Comparison of ENCODE assay signal across 8 cellular contexts in genomic region chr22:19478086-19478392, GRCh38. TPM values are rescaled to one million over a fixed set of nuclear protein-coding genes. Genes with fewer than 3 reads are reported as not detected.
A peak's percentile ranks its signal among the peaks of the same experiment; 100 is the strongest.
DNase-seq lines count a peak whose midpoint lies in the region; ATAC-seq and TF ChIP-seq lines count a peak whose summit lies in the region.

No MANE protein-coding gene starts in this region.

- peaks cover 29% of the 10 kb centered on the region for H3K36me3 ChIP-seq in BE2C

- H3K27ac ChIP-seq in dorsolateral prefrontal cortex, result peak overlapping the region in 3 of 59 donors; percentile 100

- peak overlapping the region; percentile 82 for H3K4me3 ChIP-seq in BE2C (ENCODE audit: low read depth, low read length)
- peak overlapping the region; percentile 92 for H3K4me3 ChIP-seq in LNCaP clone FGC (ENCODE audit: low read depth, low read length)
- H3K4me3 ChIP-seq in dorsolateral prefrontal cortex, result peak overlapping the region; percentile 74 to 100 (median 92)

- peaks cover 34% of the 10 kb centered on the region for H3K4me1 Mint-ChIP-seq in nephron

- H3K27me3 ChIP-seq in BE2C (no peaks in the 10 kb centered on the region), dorsolateral prefrontal cortex (no peaks in the 10 kb centered on the region)

- H3K27me3 Mint-ChIP-seq in nephron (ENCODE audit: low read depth), result no peaks in the 10 kb centered on the region

- DNase-seq in BE2C, result no peak
- DNase-seq in LNCaP clone FGC (ENCODE audit: low read depth), result no peak
- no peak for DNase-seq in dorsolateral prefrontal cortex
- DNase-seq in H4 (ENCODE audit: low spot score), result no peak
- DNase-seq in NCI-H187 (lab: John Stamatoyannopoulos, UW), result no peak
- no peak for DNase-seq in NCI-H2029 treated with DMSO at 0.1 percent for 48 hours (lab: John Stamatoyannopoulos, UW)

- peak overlapping the region; percentile 88 to 98 (median 91) for H3K4me3 Mint-ChIP-seq in nephron

- H3K27ac Mint-ChIP-seq in nephron, result peak overlapping the region; percentile 86 to 100 (median 99)

- no peaks in the 10 kb centered on the region for H3K9me3 Mint-ChIP-seq in nephron

- peaks cover 9% of the 10 kb centered on the region for H3K36me3 Mint-ChIP-seq in nephron (ENCODE audit: low read depth)

- TF ChIP-seq CTCF in BE2C (IDR thresholded peaks at IDR 0.05; ENCODE audit: low read depth, low read length) (no peak), LNCaP clone FGC (IDR thresholded peaks at IDR 0.05; ENCODE audit: control insufficient read depth, extremely low read depth, insufficient read depth) (no peak), dorsolateral prefrontal cortex (IDR thresholded peaks at IDR 0.05 in 54 of 56, conservative IDR thresholded peaks at IDR 0.05 in 2 of 56; ENCODE audit: low read depth in 1 of 56, partially characterized antibody in 56 of 56) (no peak), nephron (IDR thresholded peaks at IDR 0.05; ENCODE audit: unreplicated experiment in 3 of 3) (no peak)

- no peaks in the 10 kb centered on the region for H3K4me1 ChIP-seq in BE2C

- H3K9me3 ChIP-seq in BE2C, result no peaks in the 10 kb centered on the region

- intact Hi-C loops in dorsolateral prefrontal cortex (cut with DNase I), result loop anchor here (5.0 to 10.0 kb wide), 4 partner anchors 46 to 333 kb away; partner anchors contain the start of genes ESS2 (in 1 of the 2), HIRA (in 1 of the 2), MRPL40 (in 1 of the 2) and SEPTIN5 (in 1 of the 2)

- no peak for ATAC-seq in HG03175 (IDR thresholded peaks at IDR 0.05; ENCODE audit: unreplicated experiment)

RNA-seq across cellular contexts. Expression of gene UFD1, which starts 1.0 kb away (rescaled TPM):
- 105 TPM for polyA plus RNA-seq in BE2C (2012; ENCODE audit: insufficient read depth, insufficient read length, low read depth)
- total RNA-seq in dorsolateral prefrontal cortex, result 10 to 100 TPM; 26.9 to 61.3 (median 37.7) TPM
- 55.6 and 71.1 TPM in 2 replicates for total RNA-seq in H4 (2014; rRNA removed; shearing (Covaris generic))

RNA-seq across cellular contexts. Expression of gene CDC45, which starts 1.7 kb away (rescaled TPM):
- 7.1 TPM for polyA plus RNA-seq in BE2C (2012; ENCODE audit: insufficient read depth, insufficient read length, low read depth)
- total RNA-seq in dorsolateral prefrontal cortex, result 1 to 10 TPM in 17 of 120 experiments, under 1 TPM in 22, not detected in 81; 0.28 to 1.9 (median 0.81) TPM
- 49.1 and 58.0 TPM in 2 replicates for total RNA-seq in H4 (2014; rRNA removed; shearing (Covaris generic))

RNA-seq across cellular contexts. Expression of gene C22orf39, which starts 30.5 kb away (rescaled TPM):
- 169 TPM for polyA plus RNA-seq in BE2C (2012; ENCODE audit: insufficient read depth, insufficient read length, low read depth)
- total RNA-seq in dorsolateral prefrontal cortex, result 10 to 100 TPM; 37.4 to 76.4 (median 59.4) TPM
- total RNA-seq in H4 (2014; rRNA removed; shearing (Covaris generic)), result 19.6 and 23.2 TPM in 2 replicates

RNA-seq across cellular contexts. Expression of gene MRPL40, which starts 45.7 kb away (rescaled TPM):
- polyA plus RNA-seq in BE2C (2012; ENCODE audit: insufficient read depth, insufficient read length, low read depth), result 173 TPM
- total RNA-seq in dorsolateral prefrontal cortex, result 10 to 100 TPM; 13.6 to 32.2 (median 22.6) TPM
- total RNA-seq in H4 (2014; rRNA removed; shearing (Covaris generic)), result 60.4 and 79.3 TPM in 2 replicates

RNA-seq across cellular contexts. Expression of gene CLDN5, which starts 46.2 kb away (rescaled TPM):
- polyA plus RNA-seq in BE2C (2012; ENCODE audit: insufficient read depth, insufficient read length, low read depth), result 0.32 TPM
- 100 to 1,000 TPM in 26 of 120 experiments, 10 to 100 TPM in 94; 31.2 to 203 (median 75.1) TPM for total RNA-seq in dorsolateral prefrontal cortex
- not detected in 2 replicates for total RNA-seq in H4 (2014; rRNA removed; shearing (Covaris generic))

Comparison
In these comparisons a context has a peak if more than half of its experiments do, and no peak if none do; other contexts are left out.
1. RNA of gene CDC45, which starts 1.7 kb away (total RNA-seq): 49.1 to 58.0 TPM in H4; 0.28 to 1.9 TPM in dorsolateral prefrontal cortex; every median in the first group is over 10 times any median in the second.
2. Peak in every context shown above with its lines, with median percentiles within 50 percentile points of each other: H3K4me3 ChIP-seq.